Comparison of ENCODE assay signal across 2 cellular contexts in the genomic region with DNA sequence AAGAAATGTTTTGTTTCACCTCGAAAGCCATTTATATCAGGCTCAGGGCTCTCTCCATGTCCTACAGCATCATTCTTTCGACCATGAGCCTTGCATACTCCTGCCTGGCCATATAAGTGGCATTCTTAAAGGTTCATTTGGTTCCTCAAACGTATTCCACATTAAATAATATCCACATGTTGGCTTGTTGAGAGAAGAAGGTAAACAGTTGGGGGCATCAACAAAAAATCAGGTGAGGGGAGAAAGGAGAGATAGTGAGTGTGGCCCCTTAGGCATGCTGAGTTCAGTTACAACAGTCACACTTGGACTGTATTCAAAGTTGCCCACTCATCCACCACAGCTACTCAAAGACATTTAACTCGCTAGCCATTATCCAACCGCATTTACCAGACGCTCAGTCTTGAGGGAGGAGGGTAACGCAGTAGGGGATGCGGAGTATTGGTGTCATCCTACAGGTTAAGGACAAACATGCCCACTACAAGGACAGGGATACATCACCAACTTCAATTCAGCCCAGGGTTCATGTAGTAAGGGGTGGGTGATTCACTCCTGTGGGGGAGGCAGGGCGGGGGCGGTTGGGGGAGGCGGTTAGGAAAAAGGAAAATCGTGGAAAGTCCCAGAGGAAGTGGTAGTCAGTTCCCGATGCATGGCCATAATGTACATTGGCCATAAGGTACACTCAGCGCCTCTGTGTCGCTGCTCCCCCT.
TF ChIP-seq lines count a peak whose summit lies in the region.

No MANE protein-coding gene starts in this region.

TF ChIP-seq in GM12878, 131 proteins besides CTCF, POLR2A, EP300 and RAD21 (continues in another document):
- TF ChIP-seq, protein P1, sequence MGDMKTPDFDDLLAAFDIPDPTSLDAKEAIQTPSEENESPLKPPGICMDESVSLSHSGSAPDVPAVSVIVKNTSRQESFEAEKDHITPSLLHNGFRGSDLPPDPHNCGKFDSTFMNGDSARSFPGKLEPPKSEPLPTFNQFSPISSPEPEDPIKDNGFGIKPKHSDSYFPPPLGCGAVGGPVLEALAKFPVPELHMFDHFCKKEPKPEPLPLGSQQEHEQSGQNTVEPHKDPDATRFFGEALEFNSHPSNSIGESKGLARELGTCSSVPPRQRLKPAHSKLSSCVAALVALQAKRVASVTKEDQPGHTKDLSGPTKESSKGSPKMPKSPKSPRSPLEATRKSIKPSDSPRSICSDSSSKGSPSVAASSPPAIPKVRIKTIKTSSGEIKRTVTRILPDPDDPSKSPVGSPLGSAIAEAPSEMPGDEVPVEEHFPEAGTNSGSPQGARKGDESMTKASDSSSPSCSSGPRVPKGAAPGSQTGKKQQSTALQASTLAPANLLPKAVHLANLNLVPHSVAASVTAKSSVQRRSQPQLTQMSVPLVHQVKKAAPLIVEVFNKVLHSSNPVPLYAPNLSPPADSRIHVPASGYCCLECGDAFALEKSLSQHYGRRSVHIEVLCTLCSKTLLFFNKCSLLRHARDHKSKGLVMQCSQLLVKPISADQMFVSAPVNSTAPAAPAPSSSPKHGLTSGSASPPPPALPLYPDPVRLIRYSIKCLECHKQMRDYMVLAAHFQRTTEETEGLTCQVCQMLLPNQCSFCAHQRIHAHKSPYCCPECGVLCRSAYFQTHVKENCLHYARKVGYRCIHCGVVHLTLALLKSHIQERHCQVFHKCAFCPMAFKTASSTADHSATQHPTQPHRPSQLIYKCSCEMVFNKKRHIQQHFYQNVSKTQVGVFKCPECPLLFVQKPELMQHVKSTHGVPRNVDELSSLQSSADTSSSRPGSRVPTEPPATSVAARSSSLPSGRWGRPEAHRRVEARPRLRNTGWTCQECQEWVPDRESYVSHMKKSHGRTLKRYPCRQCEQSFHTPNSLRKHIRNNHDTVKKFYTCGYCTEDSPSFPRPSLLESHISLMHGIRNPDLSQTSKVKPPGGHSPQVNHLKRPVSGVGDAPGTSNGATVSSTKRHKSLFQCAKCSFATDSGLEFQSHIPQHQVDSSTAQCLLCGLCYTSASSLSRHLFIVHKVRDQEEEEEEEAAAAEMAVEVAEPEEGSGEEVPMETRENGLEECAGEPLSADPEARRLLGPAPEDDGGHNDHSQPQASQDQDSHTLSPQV (IDR thresholded peaks at IDR 0.05), result no peak
- TF ChIP-seq SREBF2 (IDR thresholded peaks at IDR 0.05; ENCODE audit: low read length) (no peak), SMAD5 (IDR thresholded peaks at IDR 0.05; ENCODE audit: low read depth) (no peak), NFXL1 (IDR thresholded peaks at IDR 0.05; ENCODE audit: borderline replicate concordance) (no peak), STAT3 (IDR thresholded peaks at IDR 0.05; ENCODE audit: low read depth, low read length) (no peak), SUZ12 (IDR thresholded peaks at IDR 0.05; ENCODE audit: unreplicated experiment) (no peak), PAX5 (IDR thresholded peaks at IDR 0.05; ENCODE audit: borderline replicate concordance, low read depth, low read length) (no peak), CEBPB (IDR thresholded peaks at IDR 0.05; ENCODE audit: borderline replicate concordance in 1 of 2, low read depth in 2 of 2, low read length in 2 of 2) (no peak), RFX5 (IDR thresholded peaks at IDR 0.05; ENCODE audit: low read depth, low read length) (no peak), ZNF384 (IDR thresholded peaks at IDR 0.05; ENCODE audit: borderline replicate concordance, low read depth, low read length) (no peak), CREM (IDR thresholded peaks at IDR 0.05; ENCODE audit: low read depth) (no peak)
- TF ChIP-seq, protein P2, sequence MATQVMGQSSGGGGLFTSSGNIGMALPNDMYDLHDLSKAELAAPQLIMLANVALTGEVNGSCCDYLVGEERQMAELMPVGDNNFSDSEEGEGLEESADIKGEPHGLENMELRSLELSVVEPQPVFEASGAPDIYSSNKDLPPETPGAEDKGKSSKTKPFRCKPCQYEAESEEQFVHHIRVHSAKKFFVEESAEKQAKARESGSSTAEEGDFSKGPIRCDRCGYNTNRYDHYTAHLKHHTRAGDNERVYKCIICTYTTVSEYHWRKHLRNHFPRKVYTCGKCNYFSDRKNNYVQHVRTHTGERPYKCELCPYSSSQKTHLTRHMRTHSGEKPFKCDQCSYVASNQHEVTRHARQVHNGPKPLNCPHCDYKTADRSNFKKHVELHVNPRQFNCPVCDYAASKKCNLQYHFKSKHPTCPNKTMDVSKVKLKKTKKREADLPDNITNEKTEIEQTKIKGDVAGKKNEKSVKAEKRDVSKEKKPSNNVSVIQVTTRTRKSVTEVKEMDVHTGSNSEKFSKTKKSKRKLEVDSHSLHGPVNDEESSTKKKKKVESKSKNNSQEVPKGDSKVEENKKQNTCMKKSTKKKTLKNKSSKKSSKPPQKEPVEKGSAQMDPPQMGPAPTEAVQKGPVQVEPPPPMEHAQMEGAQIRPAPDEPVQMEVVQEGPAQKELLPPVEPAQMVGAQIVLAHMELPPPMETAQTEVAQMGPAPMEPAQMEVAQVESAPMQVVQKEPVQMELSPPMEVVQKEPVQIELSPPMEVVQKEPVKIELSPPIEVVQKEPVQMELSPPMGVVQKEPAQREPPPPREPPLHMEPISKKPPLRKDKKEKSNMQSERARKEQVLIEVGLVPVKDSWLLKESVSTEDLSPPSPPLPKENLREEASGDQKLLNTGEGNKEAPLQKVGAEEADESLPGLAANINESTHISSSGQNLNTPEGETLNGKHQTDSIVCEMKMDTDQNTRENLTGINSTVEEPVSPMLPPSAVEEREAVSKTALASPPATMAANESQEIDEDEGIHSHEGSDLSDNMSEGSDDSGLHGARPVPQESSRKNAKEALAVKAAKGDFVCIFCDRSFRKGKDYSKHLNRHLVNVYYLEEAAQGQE (IDR thresholded peaks at IDR 0.05; ENCODE audit: low read depth, low read length), result no peak
- TF ChIP-seq, protein P3, sequence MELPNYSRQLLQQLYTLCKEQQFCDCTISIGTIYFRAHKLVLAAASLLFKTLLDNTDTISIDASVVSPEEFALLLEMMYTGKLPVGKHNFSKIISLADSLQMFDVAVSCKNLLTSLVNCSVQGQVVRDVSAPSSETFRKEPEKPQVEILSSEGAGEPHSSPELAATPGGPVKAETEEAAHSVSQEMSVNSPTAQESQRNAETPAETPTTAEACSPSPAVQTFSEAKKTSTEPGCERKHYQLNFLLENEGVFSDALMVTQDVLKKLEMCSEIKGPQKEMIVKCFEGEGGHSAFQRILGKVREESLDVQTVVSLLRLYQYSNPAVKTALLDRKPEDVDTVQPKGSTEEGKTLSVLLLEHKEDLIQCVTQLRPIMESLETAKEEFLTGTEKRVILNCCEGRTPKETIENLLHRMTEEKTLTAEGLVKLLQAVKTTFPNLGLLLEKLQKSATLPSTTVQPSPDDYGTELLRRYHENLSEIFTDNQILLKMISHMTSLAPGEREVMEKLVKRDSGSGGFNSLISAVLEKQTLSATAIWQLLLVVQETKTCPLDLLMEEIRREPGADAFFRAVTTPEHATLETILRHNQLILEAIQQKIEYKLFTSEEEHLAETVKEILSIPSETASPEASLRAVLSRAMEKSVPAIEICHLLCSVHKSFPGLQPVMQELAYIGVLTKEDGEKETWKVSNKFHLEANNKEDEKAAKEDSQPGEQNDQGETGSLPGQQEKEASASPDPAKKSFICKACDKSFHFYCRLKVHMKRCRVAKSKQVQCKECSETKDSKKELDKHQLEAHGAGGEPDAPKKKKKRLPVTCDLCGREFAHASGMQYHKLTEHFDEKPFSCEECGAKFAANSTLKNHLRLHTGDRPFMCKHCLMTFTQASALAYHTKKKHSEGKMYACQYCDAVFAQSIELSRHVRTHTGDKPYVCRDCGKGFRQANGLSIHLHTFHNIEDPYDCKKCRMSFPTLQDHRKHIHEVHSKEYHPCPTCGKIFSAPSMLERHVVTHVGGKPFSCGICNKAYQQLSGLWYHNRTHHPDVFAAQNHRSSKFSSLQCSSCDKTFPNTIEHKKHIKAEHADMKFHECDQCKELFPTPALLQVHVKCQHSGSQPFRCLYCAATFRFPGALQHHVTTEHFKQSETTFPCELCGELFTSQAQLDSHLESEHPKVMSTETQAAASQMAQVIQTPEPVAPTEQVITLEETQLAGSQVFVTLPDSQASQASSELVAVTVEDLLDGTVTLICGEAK (IDR thresholded peaks at IDR 0.05; ENCODE audit: borderline replicate concordance), result no peak

TF ChIP-seq in liver, 16 proteins besides CTCF, POLR2A, EP300 and RAD21 (continued from another document):
- TF ChIP-seq, protein P2 (IDR thresholded peaks at IDR 0.05), result no peak
- no peak for TF ChIP-seq RXRA (IDR thresholded peaks at IDR 0.05)
- no peak for TF ChIP-seq HNF4G (IDR thresholded peaks at IDR 0.05)
- no peak for TF ChIP-seq JUND (IDR thresholded peaks at IDR 0.05)
- TF ChIP-seq YY1 (IDR thresholded peaks at IDR 0.05), result no peak
- TF ChIP-seq, protein P4, sequence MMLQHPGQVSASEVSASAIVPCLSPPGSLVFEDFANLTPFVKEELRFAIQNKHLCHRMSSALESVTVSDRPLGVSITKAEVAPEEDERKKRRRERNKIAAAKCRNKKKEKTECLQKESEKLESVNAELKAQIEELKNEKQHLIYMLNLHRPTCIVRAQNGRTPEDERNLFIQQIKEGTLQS (IDR thresholded peaks at IDR 0.05), result no peak
- TF ChIP-seq GABPA (IDR thresholded peaks at IDR 0.05 in 1 of 2, conservative IDR thresholded peaks at IDR 0.05 in 1 of 2), result no peak
- TF ChIP-seq, protein P5, sequence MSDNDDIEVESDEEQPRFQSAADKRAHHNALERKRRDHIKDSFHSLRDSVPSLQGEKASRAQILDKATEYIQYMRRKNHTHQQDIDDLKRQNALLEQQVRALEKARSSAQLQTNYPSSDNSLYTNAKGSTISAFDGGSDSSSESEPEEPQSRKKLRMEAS (IDR thresholded peaks at IDR 0.05), result no peak
- TF ChIP-seq TAF1 (conservative IDR thresholded peaks at IDR 0.05), result no peak
- TF ChIP-seq EGR1 (IDR thresholded peaks at IDR 0.05; ENCODE audit: low read depth in 2 of 2), result no peak
- TF ChIP-seq NR2F2 (IDR thresholded peaks at IDR 0.05), result no peak
- TF ChIP-seq FOXA2 (IDR thresholded peaks at IDR 0.05), result no peak
- no peak for TF ChIP-seq HNF4A (conservative IDR thresholded peaks at IDR 0.05)
TF ChIP-seq in liver: peak in this region for 0.
